In the genomic region with DNA sequence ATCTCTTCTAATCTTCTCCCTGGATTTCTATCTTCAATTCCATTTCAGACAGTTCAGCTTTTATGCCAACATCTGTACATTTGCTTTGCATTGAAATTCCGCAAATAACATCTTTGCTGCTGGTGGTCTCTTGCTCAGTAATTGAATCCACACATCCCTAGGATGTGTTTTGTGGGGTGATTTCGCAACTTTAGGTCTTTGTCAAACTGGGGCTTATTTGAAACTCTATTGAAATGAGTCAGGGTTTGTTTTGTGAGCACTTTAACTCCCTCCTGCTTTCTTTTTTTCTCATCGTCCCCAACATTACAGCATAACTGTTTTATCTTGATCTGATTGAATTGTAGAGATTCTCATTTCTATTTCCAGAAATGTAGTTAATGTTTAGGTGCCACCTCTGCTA, we compare ENCODE assay signal across 33 cellular contexts.
DNase-seq lines count a peak whose midpoint lies in the region; ATAC-seq and TF ChIP-seq lines count a peak whose summit lies in the region.
"Had no signal": no experiment of that assay in that cellular context is flagged by ENCODE, and none has a peak within 500 bp of the region (broad histone marks: within the 10 kb centered on the region; RNA-seq: fewer than 3 reads in every experiment).

No MANE protein-coding gene starts in this region.

- in situ Hi-C loops in GM23248 (cut with MboI), result no loop called here

- H3K4me3 ChIP-seq in GM23248, result no peak overlapping the region
- H3K4me3 ChIP-seq in choroid plexus epithelial cell (ENCODE audit: low read depth, low read length), result no peak overlapping the region
- H3K4me3 ChIP-seq in mesendoderm (ENCODE audit: low read length), result no peak overlapping the region
- H3K4me3 ChIP-seq: lower lobe of right lung, skin epidermis, suprapubic skin had no signal

- CTCF ChIA-PET in WTC11 (lab: Charles Lee), result no interaction called here

- H3K9me3 Mint-ChIP-seq in WTC11, result peaks cover 3% of the 10 kb centered on the region
- H3K9me3 Mint-ChIP-seq: activated CD4-positive, alpha-beta memory T cell treated with anti-CD3 and anti-CD28 coated beads, Interleukin-2, amount 10 ng/mL, durations not matched to agents 7 days and 5 days; activated T-helper 17 cell treated with anti-CD3 and anti-CD28 coated beads, Interleukin-2, amount 50 U/mL, for 72 hours had no signal

- no peaks in the 10 kb centered on the region for H3F3A ChIP-seq in GM23248 (ENCODE audit: insufficient read depth)

- H3K27ac ChIP-seq in GM23248 (no peak overlapping the region), mesendoderm (ENCODE audit: low read depth, low read length) (no peak overlapping the region)
- H3K27ac ChIP-seq: lower lobe of right lung, skin epidermis, suprapubic skin had no signal

- 0 out of 2 replicates have a peak overlapping the region, but pooled peaks have one; percentile 33 for H3K27ac Mint-ChIP-seq in WTC11
- H3K27ac Mint-ChIP-seq: activated CD4-positive, alpha-beta memory T cell treated with anti-CD3 and anti-CD28 coated beads, Interleukin-2, amount 10 ng/mL, durations not matched to agents 7 days and 5 days; activated naive CD4-positive, alpha-beta T cell treated with anti-CD3 and anti-CD28 coated beads, Interleukin-2, amount 10 ng/mL, durations not matched to agents 7 days and 5 days; activated T-helper 17 cell treated with anti-CD3 and anti-CD28 coated beads, Interleukin-2, amount 50 U/mL, for 72 hours; CD14-positive monocyte; effector memory CD8-positive, alpha-beta T cell; natural killer cell treated with Interleukin-12 subunit alpha and Interleukin-12 subunit beta and Interleukin-15 and Interleukin-18, amount 100 ng/mL, for 72 hours; T-helper 2 cell treated with Interferon-gamma antibody and Interleukin-4, amounts not matched to agents 5 μg/mL and 100 μg/mL, for 36 hours had no signal

- H4K20me1 ChIP-seq in GM23248 (ENCODE audit: insufficient read depth), result no peaks in the 10 kb centered on the region

- no peak overlapping the region for H3K23ac ChIP-seq in mesendoderm (ENCODE audit: low read length)

- H2AFZ ChIP-seq in GM23248, result no peak overlapping the region

- H3K4me3 Mint-ChIP-seq in WTC11, result no peak overlapping the region
- H3K4me3 Mint-ChIP-seq: activated CD4-positive, alpha-beta memory T cell treated with anti-CD3 and anti-CD28 coated beads, Interleukin-2, amount 10 ng/mL, durations not matched to agents 7 days and 5 days; activated naive CD4-positive, alpha-beta T cell treated with anti-CD3 and anti-CD28 coated beads, Interleukin-2, amount 10 ng/mL, durations not matched to agents 7 days and 5 days; activated T-helper 17 cell treated with anti-CD3 and anti-CD28 coated beads, Interleukin-2, amount 50 U/mL, for 72 hours; CD14-positive monocyte; effector memory CD8-positive, alpha-beta T cell; natural killer cell treated with Interleukin-12 subunit alpha and Interleukin-12 subunit beta and Interleukin-15 and Interleukin-18, amount 100 ng/mL, for 72 hours; T-helper 2 cell treated with Interferon-gamma antibody and Interleukin-4, amounts not matched to agents 5 μg/mL and 100 μg/mL, for 36 hours had no signal

- H2BK120ac ChIP-seq in mesendoderm (ENCODE audit: low read depth, low read length), result no peak overlapping the region

- H3K36me3 ChIP-seq in GM23248 (ENCODE audit: low read depth), result no peaks in the 10 kb centered on the region
- H3K36me3 ChIP-seq in mesendoderm (ENCODE audit: control insufficient read depth, insufficient read depth, low read length), result no peaks in the 10 kb centered on the region
- H3K36me3 ChIP-seq: lower lobe of right lung, suprapubic skin had no signal

- H3K79me2 ChIP-seq in GM23248 (ENCODE audit: insufficient read depth) (no peaks in the 10 kb centered on the region), mesendoderm (ENCODE audit: control insufficient read depth, insufficient read depth, low read length) (no peaks in the 10 kb centered on the region)

- H4K8ac ChIP-seq in mesendoderm (ENCODE audit: low read depth, low read length), result no peak overlapping the region

- 0 out of 2 replicates have a peak, but pooled peaks cover 5% of the 10 kb centered on the region for H3K27me3 ChIP-seq in GM23248 (replicated peaks; ENCODE audit: insufficient read depth)
- no peaks in the 10 kb centered on the region for H3K27me3 ChIP-seq in mesendoderm (ENCODE audit: insufficient read depth, low read length, poor library complexity)
- H3K27me3 ChIP-seq: suprapubic skin had no signal

- no peaks in the 10 kb centered on the region for H3K27me3 Mint-ChIP-seq in WTC11 (ENCODE audit: low read depth)
- H3K27me3 Mint-ChIP-seq: activated CD4-positive, alpha-beta memory T cell treated with anti-CD3 and anti-CD28 coated beads, Interleukin-2, amount 10 ng/mL, durations not matched to agents 7 days and 5 days; activated naive CD4-positive, alpha-beta T cell treated with anti-CD3 and anti-CD28 coated beads, Interleukin-2, amount 10 ng/mL, durations not matched to agents 7 days and 5 days; effector memory CD8-positive, alpha-beta T cell; natural killer cell treated with Interleukin-12 subunit alpha and Interleukin-12 subunit beta and Interleukin-15 and Interleukin-18, amount 100 ng/mL, for 72 hours had no signal

- ATAC-seq in WTC11, result peak; percentile 26; the same call in 1 of the 2 replicates
- ATAC-seq in left cardiac atrium, result no peak
- ATAC-seq in HG02763 (IDR thresholded peaks at IDR 0.05; ENCODE audit: unreplicated experiment), result no peak
- ATAC-seq: activated T-helper 17 cell treated with anti-CD3 and anti-CD28 coated beads, Interleukin-2, amount 50 U/mL, for 72 hours; effector memory CD8-positive, alpha-beta T cell; lower lobe of right lung; natural killer cell treated with Interleukin-12 subunit alpha and Interleukin-12 subunit beta and Interleukin-15 and Interleukin-18, amount 100 ng/mL, for 72 hours had no signal

- H3K4me2 ChIP-seq in GM23248 (ENCODE audit: unreplicated experiment) (no peak overlapping the region), mesendoderm (ENCODE audit: low read length) (no peak overlapping the region)

- H3K56ac ChIP-seq in mesendoderm (ENCODE audit: low read length), result no peak overlapping the region

- no peaks in the 10 kb centered on the region for H3K4me1 ChIP-seq in GM23248 (ENCODE audit: insufficient read depth)
- peaks cover 3% of the 10 kb centered on the region for H3K4me1 ChIP-seq in mesendoderm (ENCODE audit: control insufficient read depth, low read depth, low read length)
- H3K4me1 ChIP-seq: lower lobe of right lung, suprapubic skin had no signal

- peaks cover 43% of the 10 kb centered on the region for H3K4me1 Mint-ChIP-seq in WTC11
- H3K4me1 Mint-ChIP-seq: activated CD4-positive, alpha-beta memory T cell treated with anti-CD3 and anti-CD28 coated beads, Interleukin-2, amount 10 ng/mL, durations not matched to agents 7 days and 5 days; activated naive CD4-positive, alpha-beta T cell treated with anti-CD3 and anti-CD28 coated beads, Interleukin-2, amount 10 ng/mL, durations not matched to agents 7 days and 5 days; activated T-helper 17 cell treated with anti-CD3 and anti-CD28 coated beads, Interleukin-2, amount 50 U/mL, for 72 hours; CD14-positive monocyte had no signal

- H3K9me2 ChIP-seq in GM23248 (ENCODE audit: insufficient read depth), result no peaks in the 10 kb centered on the region

- no peak overlapping the region for H3K18ac ChIP-seq in mesendoderm (ENCODE audit: low read length)

- intact Hi-C loops in left cardiac atrium (cut with DNase I), result no loop called here

- no peak overlapping the region for H2BK5ac ChIP-seq in mesendoderm (ENCODE audit: low read length)

- no peak overlapping the region for H2BK15ac ChIP-seq in mesendoderm (replicated peaks; ENCODE audit: low read depth)

- TF ChIP-seq CTCF in WTC11 (IDR thresholded peaks at IDR 0.05) (no peak), choroid plexus epithelial cell (conservative IDR thresholded peaks at IDR 0.05; ENCODE audit: low read depth, low read length) (no peak)

- no peaks in the 10 kb centered on the region for H3K9me3 ChIP-seq in GM23248 (ENCODE audit: low read depth)
- H3K9me3 ChIP-seq: lower lobe of right lung, suprapubic skin had no signal

- H3K36me3 Mint-ChIP-seq in WTC11, result peaks cover 3% of the 10 kb centered on the region
- H3K36me3 Mint-ChIP-seq: activated naive CD4-positive, alpha-beta T cell treated with anti-CD3 and anti-CD28 coated beads, Interleukin-2, amount 10 ng/mL, durations not matched to agents 7 days and 5 days; CD14-positive monocyte had no signal

- 61 to 63% methylated on average over 3 of the region's 3 CpGs for WGBS in GM23248 (ENCODE audit: low coverage in 1 of 2, low lambda C conversion rate in 2 of 2, missing lambda C conversion rate in 2 of 2), 2 experiments
- no CpG with 5 or more reads among the region's 3 CpGs for WGBS in mesendoderm (ENCODE audit: extremely low coverage, insufficient coverage, low lambda C conversion rate)

- no peaks in the 10 kb centered on the region for H3K79me1 ChIP-seq in mesendoderm (ENCODE audit: low read length)

- no peak overlapping the region for H2AK5ac ChIP-seq in mesendoderm (ENCODE audit: low read length)

- H4K5ac ChIP-seq in mesendoderm (ENCODE audit: low read length), result no peak overlapping the region

- no peak overlapping the region for H3K4ac ChIP-seq in mesendoderm (ENCODE audit: low read depth, low read length)

- no peak overlapping the region for H3K9ac ChIP-seq in GM23248
- no peak overlapping the region for H3K9ac ChIP-seq in mesendoderm (ENCODE audit: low read length)

- peak; percentile 38 for DNase-seq in GM23248
- no peak for DNase-seq in WTC11 (ENCODE audit: low spot score)
- peak; percentile 55 for DNase-seq in choroid plexus epithelial cell (ENCODE audit: low read depth)
- peak; percentile 28 for DNase-seq in mesendoderm
- DNase-seq in left cardiac atrium, result no peak
- no peak for DNase-seq in MV-4-11 (lab: John Stamatoyannopoulos, UW)
- no peak for DNase-seq in activated T-cell treated with anti-CD3 and anti-CD28 coated beads, Interleukin-2, amount 50 U/mL, for 1 hour
- DNase-seq: activated CD4-positive, alpha-beta memory T cell treated with anti-CD3 and anti-CD28 coated beads, Interleukin-2, amount 10 ng/mL, durations not matched to agents 7 days and 5 days; activated CD4-positive, alpha-beta T cell treated with anti-CD3 and anti-CD28 coated beads for 1 hour; activated CD8-positive, alpha-beta memory T cell treated with anti-CD3 and anti-CD28 coated beads, Interleukin-2, amount 50 U/mL, for 48 hours; activated naive CD4-positive, alpha-beta T cell treated with anti-CD3 and anti-CD28 coated beads, Interleukin-2, amount 10 ng/mL, durations not matched to agents 7 days and 5 days; amygdala; caudate nucleus; DMS79; effector memory CD8-positive, alpha-beta T cell; foreskin melanocyte; GF-D8; kidney glomerular epithelial cell; lower lobe of right lung; NCI-H1092; NCI-H1694; NCI-H446; NCI-H748 treated with DMSO at 0.1 percent for 48 hours; occipital lobe; SIG-M5; stimulated activated naive CD4-positive, alpha-beta T cell treated with Interleukin-2 at 50 U/mL for 16 hours had no signal

- POLR2A ChIA-PET in WTC11 (lab: Charles Lee), result no interaction called here

TF ChIP-seq in WTC11, 78 proteins besides CTCF, POLR2A, EP300 and RAD21 (continues in another document):
- TF ChIP-seq ZNF263 (CRISPR knock-in tag; IDR thresholded peaks at IDR 0.05; ENCODE audit: low read depth), result no peak

Comparison
In these comparisons a context has a peak if more than half of its experiments do, and no peak if none do; other contexts are left out.
1. DNase-seq: peak in GM23248 (single experiment), choroid plexus epithelial cell (single experiment) and mesendoderm (single experiment); none in WTC11 (single experiment), left cardiac atrium (single experiment), MV-4-11 (single experiment) and activated T-cell treated with anti-CD3 and anti-CD28 coated beads, Interleukin-2, amount 50 U/mL, for 1 hour (single experiment).